ENCODE assay signal across 10 cellular contexts in genomic region chr10:46223064-46223480, GRCh38.
DNase-seq lines count a peak whose midpoint lies in the region; TF ChIP-seq lines count a peak whose summit lies in the region.
"Had no signal": no experiment of that assay in that cellular context is flagged by ENCODE, and none has a peak within 500 bp of the region (broad histone marks: within the 10 kb centered on the region; RNA-seq: fewer than 3 reads in every experiment).

No MANE protein-coding gene starts in this region.

- H3K36me3 Mint-ChIP-seq in activated T-helper 2 cell treated with anti-CD3 and anti-CD28 coated beads, Interferon-gamma antibody, Interleukin-2, Interleukin-4, amounts not matched to agents 10 μg/mL and 5 μg/mL and 100 μg/mL, durations not matched to agents 14 hours and 24 hours and 36 hours (ENCODE audit: low read depth) = peaks cover 7% of the 10 kb centered on the region

- intact Hi-C loops in activated T-helper 2 cell treated with anti-CD3 and anti-CD28 coated beads, Interferon-gamma antibody, Interleukin-2, Interleukin-4, amounts not matched to agents 10 μg/mL and 5 μg/mL and 100 μg/mL, durations not matched to agents 14 hours and 24 hours and 36 hours (cut with micrococcal nuclease) = no loop called here
- intact Hi-C loops in spleen (cut with DNase I; ENCODE audit: low total_unique reads) = no loop called here

- no peaks in the 10 kb centered on the region for H3K27me3 Mint-ChIP-seq in activated T-helper 2 cell treated with anti-CD3 and anti-CD28 coated beads, Interferon-gamma antibody, Interleukin-2, Interleukin-4, amounts not matched to agents 10 μg/mL and 5 μg/mL and 100 μg/mL, durations not matched to agents 14 hours and 24 hours and 36 hours (ENCODE audit: low read depth)
- H3K27me3 Mint-ChIP-seq: T-helper 17 cell had no signal

- H3K27ac ChIP-seq in spleen = no peak overlapping the region
- H3K27ac ChIP-seq: adrenal gland, ovary had no signal

- in situ Hi-C loops in KBM-7 (cut with MboI; ENCODE audit: low pct_unique_long_range_greater_than_20kb, low sequenced_read_pairs) = no loop called here

- no peak overlapping the region for H3K27ac Mint-ChIP-seq in activated T-helper 2 cell treated with anti-CD3 and anti-CD28 coated beads, Interferon-gamma antibody, Interleukin-2, Interleukin-4, amounts not matched to agents 10 μg/mL and 5 μg/mL and 100 μg/mL, durations not matched to agents 14 hours and 24 hours and 36 hours
- H3K27ac Mint-ChIP-seq: T-helper 17 cell had no signal

- H3K36me3 ChIP-seq in spleen = peaks cover 0 to 28% (median 0%) of the 10 kb centered on the region in 6 donors
- H3K36me3 ChIP-seq: adrenal gland, ovary had no signal

- H3K4me3 ChIP-seq in spleen = no peak overlapping the region
- H3K4me3 ChIP-seq: adrenal gland, ovary had no signal

- WGBS in spleen, 5 donors = 85 to 100% (median 96%) methylated on average over 4 to 5 of the region's 5 CpGs

- no peaks in the 10 kb centered on the region for H3K9me3 ChIP-seq in spleen
- H3K9me3 ChIP-seq: adrenal gland, ovary had no signal

- peaks cover 5% of the 10 kb centered on the region for H3K4me1 Mint-ChIP-seq in activated T-helper 2 cell treated with anti-CD3 and anti-CD28 coated beads, Interferon-gamma antibody, Interleukin-2, Interleukin-4, amounts not matched to agents 10 μg/mL and 5 μg/mL and 100 μg/mL, durations not matched to agents 14 hours and 24 hours and 36 hours (ENCODE audit: low read depth)

- H3K4me1 ChIP-seq in spleen = peaks cover 0 to 7% (median 0%) of the 10 kb centered on the region in 6 donors
- H3K4me1 ChIP-seq: adrenal gland had no signal

- TF ChIP-seq POLR2A in spleen (IDR thresholded peaks at IDR 0.05) = no peak

- TF ChIP-seq CTCF in spleen (IDR thresholded peaks at IDR 0.05 in 8 of 11, conservative IDR thresholded peaks at IDR 0.05 in 3 of 11) = peak in 2 of 11 experiments; percentile 10 to 11

- DNase-seq in GM03348 (ENCODE audit: low spot score) (peak; percentile 2), HT1080 (ENCODE audit: low read depth) (peak; percentile 14), spleen (peak; percentile 54), KBM-7 (no peak), NCI-H2227 (lab: John Stamatoyannopoulos, UW; ENCODE audit: unreplicated experiment) (no peak), NCI-H1436 treated with DMSO at 0.1 percent for 48 hours (lab: John Stamatoyannopoulos, UW) (no peak)
- DNase-seq in activated T-helper 2 cell treated with anti-CD3 and anti-CD28 coated beads, Interferon-gamma antibody, Interleukin-2, Interleukin-4, amounts not matched to agents 10 μg/mL and 5 μg/mL and 100 μg/mL, durations not matched to agents 14 hours and 24 hours and 36 hours (ENCODE audit: low spot score) = peak; percentile 6
- DNase-seq: ovary, T-helper 17 cell had no signal

- H3K4me3 Mint-ChIP-seq in activated T-helper 2 cell treated with anti-CD3 and anti-CD28 coated beads, Interferon-gamma antibody, Interleukin-2, Interleukin-4, amounts not matched to agents 10 μg/mL and 5 μg/mL and 100 μg/mL, durations not matched to agents 14 hours and 24 hours and 36 hours (ENCODE audit: low read depth) = no peak overlapping the region
- H3K4me3 Mint-ChIP-seq: T-helper 17 cell had no signal

- no peaks in the 10 kb centered on the region for H3K9me3 Mint-ChIP-seq in activated T-helper 2 cell treated with anti-CD3 and anti-CD28 coated beads, Interferon-gamma antibody, Interleukin-2, Interleukin-4, amounts not matched to agents 10 μg/mL and 5 μg/mL and 100 μg/mL, durations not matched to agents 14 hours and 24 hours and 36 hours

- no peaks in the 10 kb centered on the region for H3K27me3 ChIP-seq in spleen (replicated peaks in 1 of 7)
- H3K27me3 ChIP-seq: adrenal gland, ovary had no signal

Comparison
In these comparisons a context has a peak if more than half of its experiments do, and no peak if none do; other contexts are left out.
1. DNase-seq: peak in GM03348 (single experiment), HT1080 (single experiment), activated T-helper 2 cell treated with anti-CD3 and anti-CD28 coated beads, Interferon-gamma antibody, Interleukin-2, Interleukin-4, amounts not matched to agents 10 μg/mL and 5 μg/mL and 100 μg/mL, durations not matched to agents 14 hours and 24 hours and 36 hours (single experiment) and spleen (single experiment); none in KBM-7 (single experiment), NCI-H2227 (single experiment) and NCI-H1436 treated with DMSO at 0.1 percent for 48 hours (single experiment).